8 cellular contexts compared by ENCODE assay signal in genomic region chr15:81434882-81435281, GRCh38.
"Had no signal": no experiment of that assay in that cellular context is flagged by ENCODE, and none has a peak within 500 bp of the region (broad histone marks: within the 10 kb centered on the region; RNA-seq: fewer than 3 reads in every experiment).

No MANE protein-coding gene starts in this region.

- ATAC-seq: HCT116, HepG2 had no signal

- DNase-seq: GM23248, GOT3, H7, HFFc6, KBM-7 had no signal

- H3K27ac ChIP-seq: GM23248, HL-60 had no signal
